In the genomic region with DNA sequence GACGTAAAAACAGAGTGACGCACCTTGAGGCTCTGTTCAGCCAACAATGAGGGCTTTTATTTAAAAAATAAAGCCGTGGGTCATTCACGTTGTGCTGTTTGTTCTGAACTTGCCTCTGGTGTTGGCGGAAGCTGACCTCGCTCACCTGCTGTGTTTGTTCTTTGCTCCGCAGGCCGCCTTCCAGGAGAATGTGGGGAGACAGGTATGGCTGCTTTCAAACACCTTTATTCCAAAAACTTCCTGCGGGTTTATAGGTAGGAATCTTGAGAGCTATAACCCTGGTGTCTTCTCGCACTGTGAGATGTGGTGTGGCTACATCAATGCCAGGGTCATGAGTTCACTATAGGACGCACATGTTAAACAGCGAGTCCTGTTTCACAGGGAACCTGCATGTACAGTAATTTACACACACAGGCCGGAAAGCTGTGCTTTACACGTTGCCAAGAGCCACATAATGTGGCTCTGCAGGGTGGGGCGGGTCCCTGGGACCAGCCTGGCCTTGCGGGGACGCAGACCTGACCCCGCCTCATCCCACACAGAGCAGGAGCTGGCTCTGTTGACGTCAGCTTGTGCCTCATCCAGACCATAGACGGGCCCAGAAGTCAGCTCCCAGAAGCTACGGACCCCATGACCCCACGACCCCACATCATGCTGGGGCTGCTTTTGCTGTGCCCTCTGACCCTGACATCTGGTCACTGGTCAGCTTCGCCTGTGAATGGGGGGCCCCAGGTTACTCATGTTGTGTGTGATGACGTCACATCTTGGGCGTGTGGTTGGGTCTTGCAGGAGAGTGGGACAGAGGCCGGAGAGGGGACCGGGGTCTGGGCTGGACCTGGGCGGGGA, we compare ENCODE assay signal across 13 cellular contexts. TPM values are rescaled to one million over a fixed set of nuclear protein-coding genes. Genes with fewer than 3 reads are reported as not detected.
DNase-seq lines count a peak whose midpoint lies in the region; ATAC-seq, FAIRE-seq and TF ChIP-seq lines count a peak whose summit lies in the region.
"Had no signal": no experiment of that assay in that cellular context is flagged by ENCODE, and none has a peak within 500 bp of the region (broad histone marks: within the 10 kb centered on the region; RNA-seq: fewer than 3 reads in every experiment).

No MANE protein-coding gene starts in this region.

- TF ChIP-seq CTCF in kidney (IDR thresholded peaks at IDR 0.05; ENCODE audit: borderline replicate concordance, extremely low read depth, insufficient read depth) (no peak), ascending aorta (IDR thresholded peaks at IDR 0.05) (no peak)

- DNase-seq in T-helper 17 cell (no peak), kidney (peak; percentile 67), globus pallidus (ENCODE audit: low spot score) (no peak), ascending aorta (ENCODE audit: low spot score in 2 of 2) (no peak), T-helper 1 cell (no peak)
- DNase-seq: activated CD4-positive, alpha-beta T cell treated with anti-CD3 and anti-CD28 coated beads, Interleukin-2, amount 50 U/mL, for 48 hours; NCI-H187; SJCRH30 had no signal

- no peak for FAIRE-seq in kidney (lab: Jason Lieb, UNC)

- intact Hi-C loops in kidney (cut with DNase I) (no loop called here), ascending aorta (cut with DNase I) (no loop called here)

- H3K36me3 Mint-ChIP-seq in T-helper 17 cell (ENCODE audit: low read depth) = peaks cover 5% of the 10 kb centered on the region

- H3K9me3 ChIP-seq in HUES48 (ENCODE audit: control insufficient read depth, insufficient read depth, low read length) = no peaks in the 10 kb centered on the region
- H3K9me3 ChIP-seq in T-helper 17 cell (ENCODE audit: control insufficient read depth, low read length, poor library complexity, severe bottlenecking) = no peaks in the 10 kb centered on the region
- no peaks in the 10 kb centered on the region for H3K9me3 ChIP-seq in kidney (ENCODE audit: control insufficient read depth in 1 of 2, low read length in 2 of 2)
- H3K9me3 ChIP-seq in skeletal muscle tissue (ENCODE audit: control insufficient read depth in 3 of 3, low read length in 3 of 3) = no peaks in the 10 kb centered on the region
- no peaks in the 10 kb centered on the region for H3K9me3 ChIP-seq in ascending aorta
- H3K9me3 ChIP-seq: SJCRH30 had no signal

- H3K27me3 ChIP-seq in HUES48 (ENCODE audit: control insufficient read depth, insufficient read depth, low read length) (no peaks in the 10 kb centered on the region), skeletal muscle tissue (ENCODE audit: control insufficient read depth in 3 of 3, insufficient read depth in 3 of 3, low read length in 3 of 3) (no peaks in the 10 kb centered on the region), ascending aorta (no peaks in the 10 kb centered on the region)
- H3K27me3 ChIP-seq: SJCRH30 had no signal

- no peak overlapping the region for H3K4me3 Mint-ChIP-seq in T-helper 17 cell

- H3K27ac Mint-ChIP-seq in T-helper 17 cell = peak overlapping the region; percentile 16

- no peak for ATAC-seq in T-helper 17 cell
- no peak for ATAC-seq in GM19455 (IDR thresholded peaks at IDR 0.05; ENCODE audit: unreplicated experiment)

- H3K36me3 ChIP-seq in HUES48 (ENCODE audit: control insufficient read depth, insufficient read depth, low read length) = peaks cover 30% of the 10 kb centered on the region
- no peaks in the 10 kb centered on the region for H3K36me3 ChIP-seq in kidney (ENCODE audit: control insufficient read depth in 1 of 2, insufficient read depth in 2 of 2, low read length in 2 of 2)
- peaks cover 0 to 5% (median 3%) of the 10 kb centered on the region in 3 donors for H3K36me3 ChIP-seq in skeletal muscle tissue (ENCODE audit: control insufficient read depth in 3 of 3, insufficient read depth in 3 of 3, low read length in 3 of 3)
- H3K36me3 ChIP-seq in ascending aorta = no peaks in the 10 kb centered on the region

- peaks cover 44% of the 10 kb centered on the region for H3K4me1 Mint-ChIP-seq in T-helper 17 cell

- H3K4me3 ChIP-seq in HUES48 (ENCODE audit: low read depth, low read length) (no peak overlapping the region), kidney (ENCODE audit: low read length in 2 of 2) (no peak overlapping the region), skeletal muscle tissue (ENCODE audit: low read length in 3 of 3) (no peak overlapping the region), ascending aorta (no peak overlapping the region)
- H3K4me3 ChIP-seq: SJCRH30 had no signal

- H3K27me3 Mint-ChIP-seq in T-helper 17 cell = no peaks in the 10 kb centered on the region

- H3K4me1 ChIP-seq in HUES48 (ENCODE audit: control insufficient read depth, insufficient read depth, low read length) = peaks cover 15% of the 10 kb centered on the region
- peaks cover 27 to 35% of the 10 kb centered on the region in 2 donors for H3K4me1 ChIP-seq in kidney (ENCODE audit: control insufficient read depth in 1 of 2, insufficient read depth in 1 of 2, low read depth in 1 of 2, low read length in 2 of 2)
- H3K4me1 ChIP-seq in skeletal muscle tissue (ENCODE audit: control insufficient read depth in 3 of 3, insufficient read depth in 3 of 3, low read length in 3 of 3) = peaks cover 35 to 57% (median 53%) of the 10 kb centered on the region in 3 donors
- no peaks in the 10 kb centered on the region for H3K4me1 ChIP-seq in ascending aorta

- H3K9ac ChIP-seq in HUES48 (ENCODE audit: low read depth, low read length) (no peak overlapping the region), kidney (ENCODE audit: low read length in 2 of 2) (peak overlapping the region in 1 of 2 donors; percentile 3), skeletal muscle tissue (ENCODE audit: low read depth in 1 of 3, low read length in 3 of 3) (peak overlapping the region; percentile 12 to 62 (median 33))

- H3K27ac ChIP-seq in HUES48 (ENCODE audit: low read depth, low read length) (peak overlapping the region; percentile 74), kidney (ENCODE audit: low read depth in 2 of 2, low read length in 2 of 2) (peak overlapping the region; percentile 18 to 67), skeletal muscle tissue (ENCODE audit: low read depth, low read length) (peak overlapping the region; percentile 28), ascending aorta (no peak overlapping the region)
- H3K27ac ChIP-seq: HL-60, SJCRH30 had no signal

RNA-seq across cellular contexts. Expression of gene ZNF750, which starts 49.9 kb away (rescaled TPM):
- total RNA-seq in T-helper 17 cell = not detected
- 0.25 TPM for total RNA-seq in kidney
- 0.30 TPM for polyA plus RNA-seq in kidney (ENCODE audit: insufficient read depth, low read depth, low replicate concordance)
- total RNA-seq in skeletal muscle tissue = not detected
- not detected for total RNA-seq in ascending aorta
- total RNA-seq: H4, SJCRH30 had no signal

Comparison
In these comparisons a context has a peak if more than half of its experiments do, and no peak if none do; other contexts are left out.
1. H3K27ac ChIP-seq: peak in HUES48 (single experiment), kidney (2 of 2) and skeletal muscle tissue (single experiment); none in ascending aorta (0 of 2).